ENCODE assay signal across 20 cellular contexts in genomic region chr19:18380843-18381242, GRCh38. TPM values are rescaled to one million over a fixed set of nuclear protein-coding genes. Genes with fewer than 3 reads are reported as not detected.
DNase-seq lines count a peak whose midpoint lies in the region; ATAC-seq and TF ChIP-seq lines count a peak whose summit lies in the region.
"Had no signal": no experiment of that assay in that cellular context is flagged by ENCODE, and none has a peak within 500 bp of the region (broad histone marks: within the 10 kb centered on the region; RNA-seq: fewer than 3 reads in every experiment).

No MANE protein-coding gene starts in this region.

- peak overlapping the region; percentile 83 for H3K18ac ChIP-seq in IMR-90 (ENCODE audit: low read depth, low read length)

- peak overlapping the region; percentile 33; the same call in 1 of the 3 replicates for H2BK15ac ChIP-seq in IMR-90 (ENCODE audit: low read depth, low read length)

- no peaks in the 10 kb centered on the region for H3K9me3 Mint-ChIP-seq in dendritic cell treated with granulocyte-macrophage colony-stimulating factor and Interleukin-4, amounts not matched to agents 40 ng/mL and 50 ng/mL, for 4 days
- H3K9me3 Mint-ChIP-seq: activated CD4-positive, alpha-beta memory T cell treated with anti-CD3 and anti-CD28 coated beads for 36 hours; activated T-cell treated with anti-CD3 and anti-CD28 coated beads, Interleukin-2, amount 50 U/mL, for 72 hours; CD4-positive, CD25-positive, alpha-beta regulatory T cell had no signal

- no peak overlapping the region for H2AFZ ChIP-seq in IMR-90 (replicated peaks; ENCODE audit: low read length, poor library complexity)

- H3K4me2 ChIP-seq in IMR-90 (ENCODE audit: low read depth, low read length): no peak overlapping the region
- H3K4me2 ChIP-seq: GM23338 had no signal

- TF ChIP-seq RAD21 in IMR-90 (IDR thresholded peaks at IDR 0.05; ENCODE audit: low read length): no peak

- no TSS peak for BruUV-seq in IMR-90 (replicated peaks; lab: Mats Ljungman, UMichigan)

- H3K9ac ChIP-seq in IMR-90 (ENCODE audit: low read depth, low read length) (peak overlapping the region; percentile 25; the same call in 1 of the 2 replicates), muscle layer of colon (ENCODE audit: low read length) (no peak overlapping the region)

- H3K56ac ChIP-seq in IMR-90 (ENCODE audit: extremely low read depth, insufficient read depth, low read length): peak overlapping the region; percentile 19; the same call in 1 of the 2 replicates

- H3K36me3 Mint-ChIP-seq in dendritic cell treated with granulocyte-macrophage colony-stimulating factor and Interleukin-4, amounts not matched to agents 40 ng/mL and 50 ng/mL, for 4 days (ENCODE audit: low read depth): no peaks in the 10 kb centered on the region
- no peaks in the 10 kb centered on the region for H3K36me3 Mint-ChIP-seq in T-helper 17 cell (ENCODE audit: low read depth)
- H3K36me3 Mint-ChIP-seq: activated CD4-positive, alpha-beta memory T cell treated with anti-CD3 and anti-CD28 coated beads for 36 hours; CD4-positive, CD25-positive, alpha-beta regulatory T cell had no signal

- TF ChIP-seq CTCF in IMR-90 (conservative IDR thresholded peaks at IDR 0.05; ENCODE audit: low read depth, low read length): no peak
- no peak for TF ChIP-seq CTCF in transverse colon (IDR thresholded peaks at IDR 0.05)

- H4K91ac ChIP-seq in IMR-90 (ENCODE audit: insufficient read depth, low read depth, low read length): peak overlapping the region; percentile 53

- H2BK120ac ChIP-seq in IMR-90 (ENCODE audit: low read depth, low read length): peak overlapping the region; percentile 91; the same call in 1 of the 2 replicates

- no peak for TF ChIP-seq POLR2A in IMR-90 (IDR thresholded peaks at IDR 0.05; ENCODE audit: low read depth, low read length)
- no peak for TF ChIP-seq POLR2A in transverse colon (IDR thresholded peaks at IDR 0.05)

- peaks cover 19% of the 10 kb centered on the region for H3K27me3 Mint-ChIP-seq in dendritic cell treated with granulocyte-macrophage colony-stimulating factor and Interleukin-4, amounts not matched to agents 40 ng/mL and 50 ng/mL, for 4 days
- H3K27me3 Mint-ChIP-seq in T-helper 17 cell: peaks cover 37% of the 10 kb centered on the region
- H3K27me3 Mint-ChIP-seq: progenitor cell of endocrine pancreas had no signal

- H4K20me1 ChIP-seq in IMR-90 (ENCODE audit: insufficient read depth, low read length): no peaks in the 10 kb centered on the region

- H3K36me3 ChIP-seq in IMR-90 (ENCODE audit: control insufficient read depth, insufficient read depth, low read length) (no peaks in the 10 kb centered on the region), muscle layer of colon (ENCODE audit: insufficient read depth, low read length) (no peaks in the 10 kb centered on the region), transverse colon (no peaks in the 10 kb centered on the region)

- H3K27me3 ChIP-seq in IMR-90 (ENCODE audit: control insufficient read depth, insufficient read depth, low read length): no peaks in the 10 kb centered on the region
- peaks cover 0 to 4% of the 10 kb centered on the region in 2 donors for H3K27me3 ChIP-seq in muscle layer of colon (ENCODE audit: control insufficient read depth in 1 of 2, insufficient read depth in 2 of 2, low read length in 2 of 2)
- H3K27me3 ChIP-seq in transverse colon: no peaks in the 10 kb centered on the region

- no CpG with 5 or more reads among the region's 3 CpGs for WGBS in IMR-90 (ENCODE audit: extremely low coverage in 2 of 2, insufficient read length in 1 of 2), 2 experiments
- 72% methylated on average over 3 of the region's 3 CpGs; no CpG with 5 or more reads in 1 of the 2 donors for WGBS in transverse colon (ENCODE audit: low coverage in 1 of 2), 2 donors

- H3K4me1 ChIP-seq in IMR-90 (ENCODE audit: control insufficient read depth, insufficient read depth, low read length) (peaks cover 20% of the 10 kb centered on the region), muscle layer of colon (ENCODE audit: insufficient read depth, low read length) (peaks cover 9% of the 10 kb centered on the region), transverse colon (peaks cover 24 to 56% (median 33%) of the 10 kb centered on the region in 4 donors)

- no peak for ATAC-seq in IMR-90 (ENCODE audit: low read depth)
- no peak for ATAC-seq in GM21619 (IDR thresholded peaks at IDR 0.05; ENCODE audit: unreplicated experiment)
- no peak for ATAC-seq in T-helper 17 cell
- ATAC-seq in HG03439 (IDR thresholded peaks at IDR 0.05; ENCODE audit: unreplicated experiment): no peak
- ATAC-seq: activated T-cell treated with anti-CD3 and anti-CD28 coated beads, Interleukin-2, amount 50 U/mL, for 72 hours had no signal

- H2AK5ac ChIP-seq in IMR-90 (ENCODE audit: low read depth, low read length): peak overlapping the region; percentile 88; the same call in 1 of the 2 replicates

- peak overlapping the region; percentile 65 for H3K27ac Mint-ChIP-seq in dendritic cell treated with granulocyte-macrophage colony-stimulating factor and Interleukin-4, amounts not matched to agents 40 ng/mL and 50 ng/mL, for 4 days
- no peak overlapping the region for H3K27ac Mint-ChIP-seq in T-helper 17 cell
- H3K27ac Mint-ChIP-seq: activated CD4-positive, alpha-beta memory T cell treated with anti-CD3 and anti-CD28 coated beads for 36 hours; activated T-cell treated with anti-CD3 and anti-CD28 coated beads, Interleukin-2, amount 50 U/mL, for 72 hours; CD4-positive, CD25-positive, alpha-beta regulatory T cell had no signal

- H4K5ac ChIP-seq in IMR-90 (ENCODE audit: low read depth, low read length): peak overlapping the region; percentile 52

- H2BK5ac ChIP-seq in IMR-90 (ENCODE audit: low read depth, low read length, poor library complexity, severe bottlenecking): peak overlapping the region; percentile 27

- H3K14ac ChIP-seq in IMR-90 (replicated peaks; ENCODE audit: low read depth, low read length): peak overlapping the region; percentile 69

- peak overlapping the region; percentile 79; the same call in 1 of the 2 replicates for H2BK20ac ChIP-seq in IMR-90 (ENCODE audit: low read depth, low read length)

- peak overlapping the region; percentile 83; the same call in 1 of the 2 replicates for H3K27ac ChIP-seq in IMR-90 (ENCODE audit: insufficient read depth, low read length)
- peak overlapping the region; percentile 35 for H3K27ac ChIP-seq in muscle layer of colon (ENCODE audit: low read depth, low read length)
- H3K27ac ChIP-seq in transverse colon: peak overlapping the region; percentile 76 to 87 (median 82)

- H3K79me1 ChIP-seq in IMR-90 (ENCODE audit: low read depth in 1 of 2, low read length in 2 of 2): no peaks in the 10 kb centered on the region

- no peak overlapping the region for H3K23ac ChIP-seq in IMR-90 (ENCODE audit: low read depth, low read length)

- DNase-seq in IMR-90: no peak
- DNase-seq in transverse colon: no peak
- DNase-seq in NCI-H2081 (lab: John Stamatoyannopoulos, UW): no peak
- no peak for DNase-seq in T-helper 17 cell
- DNase-seq: activated CD4-positive, alpha-beta memory T cell treated with anti-CD3 and anti-CD28 coated beads for 36 hours; activated T-cell treated with anti-CD3 and anti-CD28 coated beads, Interleukin-2, amount 50 U/mL, for 72 hours; CD4-positive, CD25-positive, alpha-beta regulatory T cell; NCI-H187; NCI-H526 had no signal

- dilution Hi-C loops in IMR-90 (cut with HindIII; ENCODE audit: low sequenced_read_pairs, unreplicated experiment): no loop called here

- TF ChIP-seq EP300 in transverse colon (IDR thresholded peaks at IDR 0.05; ENCODE audit: low read depth): no peak

- peak overlapping the region; percentile 71 for H3K4ac ChIP-seq in IMR-90 (ENCODE audit: low read depth, low read length)

- H4K8ac ChIP-seq in IMR-90 (ENCODE audit: low read depth in 2 of 2, low read length in 2 of 2): peak overlapping the region; percentile 43 to 66

- H3K9me3 ChIP-seq in IMR-90 (ENCODE audit: control insufficient read depth, insufficient read depth, low read length) (no peaks in the 10 kb centered on the region), muscle layer of colon (ENCODE audit: low read length) (no peaks in the 10 kb centered on the region), transverse colon (no peaks in the 10 kb centered on the region), T-helper 17 cell (ENCODE audit: control insufficient read depth, low read length, poor library complexity, severe bottlenecking) (no peaks in the 10 kb centered on the region)

- H2AK9ac ChIP-seq in IMR-90 (replicated peaks; ENCODE audit: low read depth, low read length, poor library complexity): peak overlapping the region; percentile 92

- no peak overlapping the region for H3K4me3 ChIP-seq in IMR-90 (ENCODE audit: insufficient read depth, low read depth, low read length)
- H3K4me3 ChIP-seq in muscle layer of colon (ENCODE audit: low read depth in 1 of 2, low read length in 2 of 2): no peak overlapping the region
- no peak overlapping the region for H3K4me3 ChIP-seq in transverse colon
- H3K4me3 ChIP-seq: GM23338 had no signal

- H3K9me1 ChIP-seq in IMR-90 (ENCODE audit: insufficient read depth, low read length): peaks cover 5% of the 10 kb centered on the region; the same call in 1 of the 2 replicates

- POLR2A ChIA-PET in IMR-90 (lab: Charles Lee; ENCODE audit: unreplicated experiment): no interaction called here

- intact Hi-C loops in IMR-90 (cut with micrococcal nuclease) (no loop called here), transverse colon (cut with DNase I; ENCODE audit: low total_unique reads) (no loop called here)
- intact Hi-C loops in dendritic cell treated with granulocyte-macrophage colony-stimulating factor and Interleukin-4, amounts not matched to agents 40 ng/mL and 50 ng/mL, for 4 days (cut with micrococcal nuclease): no loop called here

- CTCF ChIA-PET in IMR-90 (lab: Yijun Ruan, JAX): interaction anchor here (0.7 to 1.0 kb wide), 5 partner anchors 7 to 172 kb away, joined by 3 read pairs; no protein-coding TSS in a partner anchor

- no peak overlapping the region for H3K4me3 Mint-ChIP-seq in dendritic cell treated with granulocyte-macrophage colony-stimulating factor and Interleukin-4, amounts not matched to agents 40 ng/mL and 50 ng/mL, for 4 days
- H3K4me3 Mint-ChIP-seq in T-helper 17 cell: no peak overlapping the region
- H3K4me3 Mint-ChIP-seq: activated CD4-positive, alpha-beta memory T cell treated with anti-CD3 and anti-CD28 coated beads for 36 hours; activated T-cell treated with anti-CD3 and anti-CD28 coated beads, Interleukin-2, amount 50 U/mL, for 72 hours; CD4-positive, CD25-positive, alpha-beta regulatory T cell; GM23338 had no signal

- H3K4me1 Mint-ChIP-seq in dendritic cell treated with granulocyte-macrophage colony-stimulating factor and Interleukin-4, amounts not matched to agents 40 ng/mL and 50 ng/mL, for 4 days (ENCODE audit: low read depth): peaks cover 33% of the 10 kb centered on the region
- no peaks in the 10 kb centered on the region for H3K4me1 Mint-ChIP-seq in T-helper 17 cell
- H3K4me1 Mint-ChIP-seq: CD4-positive, CD25-positive, alpha-beta regulatory T cell had no signal

- in situ Hi-C loops in IMR-90 (cut with MboI; ENCODE audit: low sequenced_read_pairs): no loop called here
- in situ Hi-C loops in transverse colon (cut with MboI; ENCODE audit: low pct_ligation_motif_present in 1 of 4, low pct_unique_long_range_greater_than_20kb in 1 of 4, low sequenced_read_pairs in 3 of 4): no loop called here

RNA-seq across cellular contexts. Expression of gene GDF15, which starts 5.1 kb away (rescaled TPM):
- 5.6 and 10.3 TPM in 2 replicates for total RNA-seq in IMR-90 (2012; rRNA removed)
- polyA plus RNA-seq in IMR-90 (2012; rRNA removed): 43.5 and 49.8 TPM in 2 replicates
- polyA plus RNA-seq in IMR-90 (2012; cell fraction: cytosol; rRNA removed): 84.3 and 176 TPM in 2 replicates
- 56.9 and 109 TPM in 2 replicates for polyA plus RNA-seq in IMR-90 (2012; cell fraction: nucleus; rRNA removed; ENCODE audit: low replicate concordance)
- 10 to 100 TPM; 36.3 to 77.0 (median 58.9) TPM for total RNA-seq in transverse colon
- under 1 TPM; 0.29 to 0.85 TPM for total RNA-seq in T-helper 17 cell
- total RNA-seq: activated CD4-positive, alpha-beta memory T cell treated with anti-CD3 and anti-CD28 coated beads for 36 hours; CD4-positive, CD25-positive, alpha-beta regulatory T cell had no signal
- polyA plus RNA-seq: CD4-positive, CD25-positive, alpha-beta regulatory T cell had no signal

RNA-seq across cellular contexts. Expression of gene LRRC25, which starts 16.6 kb away (rescaled TPM):
- not detected in 2 replicates for total RNA-seq in IMR-90 (2012; rRNA removed)
- 0.03 TPM in 1 of 2 replicates, not detected in the other for polyA plus RNA-seq in IMR-90 (2012; rRNA removed)
- polyA plus RNA-seq in IMR-90 (2012; cell fraction: cytosol; rRNA removed): 0.08 and 0.09 TPM in 2 replicates
- 0.08 TPM in 1 of 2 replicates, not detected in the other for polyA plus RNA-seq in IMR-90 (2012; cell fraction: nucleus; rRNA removed; ENCODE audit: low replicate concordance)
- 1 to 10 TPM in 3 of 4 donors, not detected in 1; 3.3 to 4.9 (median 4.1) TPM for total RNA-seq in transverse colon
- 1 to 10 TPM in 1 of 2 donors, under 1 TPM in 1; 0.63 to 3.2 TPM for total RNA-seq in T-helper 17 cell
- total RNA-seq: activated CD4-positive, alpha-beta memory T cell treated with anti-CD3 and anti-CD28 coated beads for 36 hours; activated T-cell treated with anti-CD3 and anti-CD28 coated beads, Interleukin-2, amount 50 U/mL, for 72 hours; CD4-positive, CD25-positive, alpha-beta regulatory T cell; chondrocyte; Daoy; HT-29; M059J; progenitor cell of endocrine pancreas had no signal
- polyA plus RNA-seq: keratinocyte had no signal

RNA-seq across cellular contexts. Expression of gene SSBP4, which starts 38.4 kb away (rescaled TPM):
- total RNA-seq in IMR-90 (2012; rRNA removed) (13.3 and 14.9 TPM in 2 replicates), transverse colon (10 to 100 TPM in 3 of 4 donors, 1 to 10 TPM in 1; 9.4 to 40.4 (median 32.2) TPM), T-helper 17 cell (100 to 1,000 TPM; 112 to 113 TPM)
- 39.7 and 48.1 TPM in 2 replicates for polyA plus RNA-seq in IMR-90 (2012; rRNA removed)
- polyA plus RNA-seq in IMR-90 (2012; cell fraction: cytosol; rRNA removed): 36.0 and 75.3 TPM in 2 replicates
- polyA plus RNA-seq in IMR-90 (2012; cell fraction: nucleus; rRNA removed; ENCODE audit: low replicate concordance): 110 and 323 TPM in 2 replicates

RNA-seq across cellular contexts. Expression of gene PGPEP1, which starts 40.4 kb away (rescaled TPM):
- total RNA-seq in IMR-90 (2012; rRNA removed) (11.1 and 14.3 TPM in 2 replicates), transverse colon (100 to 1,000 TPM in 1 of 4 donors, 10 to 100 TPM in 3; 59.7 to 110 (median 73.0) TPM), T-helper 17 cell (10 to 100 TPM; 22.0 to 28.3 TPM)
- 11.8 and 13.3 TPM in 2 replicates for polyA plus RNA-seq in IMR-90 (2012; rRNA removed)
- 3.8 and 13.8 TPM in 2 replicates for polyA plus RNA-seq in IMR-90 (2012; cell fraction: cytosol; rRNA removed)
- polyA plus RNA-seq in IMR-90 (2012; cell fraction: nucleus; rRNA removed; ENCODE audit: low replicate concordance): 32.7 and 36.9 TPM in 2 replicates

RNA-seq across cellular contexts. Expression of gene ISYNA1, which starts 57.1 kb away (rescaled TPM):
- 3.4 and 3.9 TPM in 2 replicates for total RNA-seq in IMR-90 (2012; rRNA removed)
- 24.7 and 29.4 TPM in 2 replicates for polyA plus RNA-seq in IMR-90 (2012; rRNA removed)
- polyA plus RNA-seq in IMR-90 (2012; cell fraction: cytosol; rRNA removed): 12.2 and 29.5 TPM in 2 replicates
- polyA plus RNA-seq in IMR-90 (2012; cell fraction: nucleus; rRNA removed; ENCODE audit: low replicate concordance): 118 and 248 TPM in 2 replicates
- total RNA-seq in transverse colon: 10 to 100 TPM in 2 of 4 donors, 1 to 10 TPM in 2; 3.0 to 15.1 (median 8.8) TPM
- total RNA-seq in T-helper 17 cell: 10 to 100 TPM; 37.6 to 39.6 TPM
